Comparison of ENCODE assay signal across 18 cellular contexts in the genomic region with DNA sequence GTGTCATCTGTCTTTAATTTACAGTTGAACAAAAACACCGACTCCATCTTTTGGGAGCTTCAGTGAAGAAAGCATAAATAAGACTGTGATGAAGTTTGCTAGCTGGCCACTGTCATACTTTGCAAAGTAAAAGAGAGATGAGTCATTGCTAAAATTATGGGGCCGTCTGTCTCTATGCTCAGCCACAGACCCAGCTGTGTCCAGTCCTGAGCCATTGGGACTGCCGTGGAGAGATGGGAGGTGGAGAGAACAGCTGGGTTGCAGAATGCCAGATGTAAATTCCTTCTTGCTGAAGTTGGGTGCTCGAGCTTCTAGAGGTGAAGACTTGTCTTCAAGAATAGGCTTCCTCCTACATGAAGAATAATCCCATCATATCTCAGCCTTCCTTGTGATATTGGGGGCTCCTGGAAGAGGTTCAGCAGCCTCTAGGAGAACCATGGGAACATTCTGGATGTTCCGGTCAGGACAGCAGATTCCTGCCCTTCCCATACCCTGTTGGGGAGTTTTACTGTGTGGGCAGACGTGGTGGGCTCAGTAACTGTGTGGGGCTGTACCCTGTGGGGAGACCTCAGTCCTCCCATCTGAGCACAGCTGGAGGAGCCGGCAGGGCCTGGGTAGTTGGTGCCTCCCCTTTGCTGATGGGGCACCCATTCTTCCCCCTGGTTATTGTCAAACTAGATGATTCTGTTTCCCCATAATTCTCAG.
A peak's percentile ranks its signal among the peaks of the same experiment; 100 is the strongest.
DNase-seq lines count a peak whose midpoint lies in the region; ATAC-seq and TF ChIP-seq lines count a peak whose summit lies in the region.
"Had no signal": no experiment of that assay in that cellular context is flagged by ENCODE, and none has a peak within 500 bp of the region (broad histone marks: within the 10 kb centered on the region; RNA-seq: fewer than 3 reads in every experiment).

No MANE protein-coding gene starts in this region.

- peaks cover 80% of the 10 kb centered on the region for H3K4me1 Mint-ChIP-seq in activated T-cell treated with anti-CD3 and anti-CD28 coated beads, Interleukin-2, amount 50 U/mL, for 24 hours (ENCODE audit: low read depth)
- H3K4me1 Mint-ChIP-seq in stimulated activated effector memory CD8-positive, alpha-beta T cell treated with anti-CD3 and anti-CD28 coated beads, Interleukin-12 subunit alpha, Interleukin-12 subunit beta, amount 100 ng/mL, for 72 hours: peaks cover 60% of the 10 kb centered on the region
- H3K4me1 Mint-ChIP-seq in neural progenitor cell: peaks cover 33% of the 10 kb centered on the region

- no peak for TF ChIP-seq EP300 in gastroesophageal sphincter (IDR thresholded peaks at IDR 0.05)

- no peaks in the 10 kb centered on the region for H3K27me3 Mint-ChIP-seq in activated T-cell treated with anti-CD3 and anti-CD28 coated beads, Interleukin-2, amount 50 U/mL, for 24 hours
- H3K27me3 Mint-ChIP-seq in neural progenitor cell (ENCODE audit: insufficient read depth, low read depth): peaks cover 4% of the 10 kb centered on the region

- no peak overlapping the region for H2AFZ ChIP-seq in neural progenitor cell (replicated peaks)

- no peaks in the 10 kb centered on the region for H3K79me2 ChIP-seq in neural progenitor cell (ENCODE audit: low read depth)

- ATAC-seq in gastroesophageal sphincter: peak; percentile 83
- no peak for ATAC-seq in stimulated activated effector memory CD8-positive, alpha-beta T cell treated with anti-CD3 and anti-CD28 coated beads, Interleukin-12 subunit alpha, Interleukin-12 subunit beta, amount 100 ng/mL, for 72 hours

- H3K36me3 ChIP-seq in gastroesophageal sphincter (no peaks in the 10 kb centered on the region), neural progenitor cell (no peaks in the 10 kb centered on the region)
- H3K36me3 ChIP-seq: lower lobe of right lung, Peyer's patch, upper lobe of left lung had no signal

- no peak overlapping the region for H3K4me2 ChIP-seq in neural progenitor cell

- TF ChIP-seq POLR2A in gastroesophageal sphincter (IDR thresholded peaks at IDR 0.05): no peak

- H3K4me3 ChIP-seq in gastroesophageal sphincter (no peak overlapping the region), neural progenitor cell (no peak overlapping the region)
- H3K4me3 ChIP-seq: coronary artery, lower lobe of right lung, Peyer's patch, upper lobe of left lung had no signal

- H3K4me1 ChIP-seq in gastroesophageal sphincter (peaks cover 0 to 90% (median 27%) of the 10 kb centered on the region in 3 donors), neural progenitor cell (no peaks in the 10 kb centered on the region)
- H3K4me1 ChIP-seq: lower lobe of right lung, Peyer's patch, upper lobe of left lung had no signal

- H3K9me3 ChIP-seq in gastroesophageal sphincter: no peaks in the 10 kb centered on the region
- no peaks in the 10 kb centered on the region for H3K9me3 ChIP-seq in neural progenitor cell (ENCODE audit: low read depth)
- H3K9me3 ChIP-seq: lower lobe of right lung, Peyer's patch, upper lobe of left lung had no signal

- H3K36me3 Mint-ChIP-seq in activated T-cell treated with anti-CD3 and anti-CD28 coated beads, Interleukin-2, amount 50 U/mL, for 24 hours (ENCODE audit: low read depth): peaks cover 7% of the 10 kb centered on the region
- peaks cover 7% of the 10 kb centered on the region for H3K36me3 Mint-ChIP-seq in stimulated activated effector memory CD8-positive, alpha-beta T cell treated with anti-CD3 and anti-CD28 coated beads, Interleukin-12 subunit alpha, Interleukin-12 subunit beta, amount 100 ng/mL, for 72 hours
- no peaks in the 10 kb centered on the region for H3K36me3 Mint-ChIP-seq in neural progenitor cell
- H3K36me3 Mint-ChIP-seq: IgD-negative memory B cell had no signal

- no peaks in the 10 kb centered on the region for H4K20me1 ChIP-seq in neural progenitor cell (ENCODE audit: low read depth)

- peak overlapping the region; percentile 62 for H3K27ac Mint-ChIP-seq in activated T-cell treated with anti-CD3 and anti-CD28 coated beads, Interleukin-2, amount 50 U/mL, for 24 hours
- peak overlapping the region; percentile 84 for H3K27ac Mint-ChIP-seq in stimulated activated effector memory CD8-positive, alpha-beta T cell treated with anti-CD3 and anti-CD28 coated beads, Interleukin-12 subunit alpha, Interleukin-12 subunit beta, amount 100 ng/mL, for 72 hours
- H3K27ac Mint-ChIP-seq in neural progenitor cell: no peak overlapping the region
- H3K27ac Mint-ChIP-seq: IgD-negative memory B cell had no signal

- no peaks in the 10 kb centered on the region for H3K9me3 Mint-ChIP-seq in activated T-cell treated with anti-CD3 and anti-CD28 coated beads, Interleukin-2, amount 50 U/mL, for 24 hours
- H3K9me3 Mint-ChIP-seq in stimulated activated effector memory CD8-positive, alpha-beta T cell treated with anti-CD3 and anti-CD28 coated beads, Interleukin-12 subunit alpha, Interleukin-12 subunit beta, amount 100 ng/mL, for 72 hours: no peaks in the 10 kb centered on the region
- no peaks in the 10 kb centered on the region for H3K9me3 Mint-ChIP-seq in neural progenitor cell
- H3K9me3 Mint-ChIP-seq: IgD-negative memory B cell had no signal

- WGBS in gastroesophageal sphincter (ENCODE audit: low coverage in 1 of 2), 2 donors: 24 to 45% methylated on average over 4 of the region's 7 CpGs

- H3K27ac ChIP-seq in gastroesophageal sphincter (peak overlapping the region in 3 of 4 donors; percentile 22 to 59 (median 27)), neural progenitor cell (no peak overlapping the region)
- H3K27ac ChIP-seq: lower lobe of right lung, Peyer's patch, upper lobe of left lung had no signal

- no peak overlapping the region for H3K4me3 Mint-ChIP-seq in activated T-cell treated with anti-CD3 and anti-CD28 coated beads, Interleukin-2, amount 50 U/mL, for 24 hours
- H3K4me3 Mint-ChIP-seq in stimulated activated effector memory CD8-positive, alpha-beta T cell treated with anti-CD3 and anti-CD28 coated beads, Interleukin-12 subunit alpha, Interleukin-12 subunit beta, amount 100 ng/mL, for 72 hours: peak overlapping the region; percentile 38
- H3K4me3 Mint-ChIP-seq in neural progenitor cell: no peak overlapping the region
- H3K4me3 Mint-ChIP-seq: IgD-negative memory B cell had no signal

- no peak for TF ChIP-seq CTCF in gastroesophageal sphincter (IDR thresholded peaks at IDR 0.05)
- TF ChIP-seq CTCF in neural progenitor cell (IDR thresholded peaks at IDR 0.05): no peak

- no peaks in the 10 kb centered on the region for H3F3A ChIP-seq in neural progenitor cell (ENCODE audit: low read depth)

- no peak overlapping the region for H3K9ac ChIP-seq in neural progenitor cell

- H3K27me3 ChIP-seq in gastroesophageal sphincter (no peaks in the 10 kb centered on the region), neural progenitor cell (no peaks in the 10 kb centered on the region)
- H3K27me3 ChIP-seq: Peyer's patch, upper lobe of left lung had no signal

- DNase-seq in activated T-cell treated with anti-CD3 and anti-CD28 coated beads, Interleukin-2, amount 50 U/mL, for 24 hours: no peak
- no peak for DNase-seq in activated T-cell treated with anti-CD3 and anti-CD28 coated beads, Interleukin-2, amount 50 U/mL, for 1 hour
- DNase-seq in M059J (ENCODE audit: low read depth) (peak; percentile 31), NCI-H187 (lab: John Stamatoyannopoulos, UW) (no peak), neural progenitor cell (ENCODE audit: low spot score) (no peak), activated gamma-delta T cell treated with Interleukin-2 at 50 U/mL for 16 hours (no peak)
- DNase-seq in stimulated activated effector memory CD8-positive, alpha-beta T cell treated with anti-CD3 and anti-CD28 coated beads, Interleukin-12 subunit alpha, Interleukin-12 subunit beta, amount 100 ng/mL, for 72 hours (ENCODE audit: low spot score in 2 of 2): no peak
- DNase-seq: ACHN, DND-41, lower lobe of right lung, NCI-H1436, NCI-H510A, nucleus accumbens, Peyer's patch, upper lobe of left lung had no signal
